1 cellular context compared by ENCODE assay signal in the genomic region with DNA sequence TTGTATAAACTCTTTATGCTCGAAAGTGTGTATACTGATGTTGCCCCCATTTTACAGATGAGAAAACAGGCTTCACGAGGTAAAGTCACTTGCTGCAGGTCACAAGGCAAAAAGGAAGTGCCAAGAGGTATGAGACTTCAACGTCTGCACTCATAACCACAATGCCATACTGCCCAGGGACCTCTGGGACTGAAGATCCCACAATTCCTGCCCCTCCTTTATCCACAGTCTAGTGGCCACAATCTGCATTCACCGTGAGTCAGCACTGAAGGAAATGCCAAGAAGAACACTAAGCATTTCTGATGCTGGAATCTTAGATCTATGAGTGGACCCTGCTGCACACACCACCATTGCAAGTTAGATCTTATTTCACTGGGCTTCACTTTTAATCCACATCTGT.
TF ChIP-seq lines count a peak whose summit lies in the region.

No MANE protein-coding gene starts in this region.

TF ChIP-seq in GM23338, 12 proteins besides CTCF, POLR2A, EP300 and RAD21 (continued from another document):
- no peak for TF ChIP-seq EZH2phosphoT487 (IDR thresholded peaks at IDR 0.05; ENCODE audit: unreplicated experiment)
- no peak for TF ChIP-seq CREB1 (CRISPR knock-in tag; IDR thresholded peaks at IDR 0.05; ENCODE audit: low read depth)
